In the genomic region with DNA sequence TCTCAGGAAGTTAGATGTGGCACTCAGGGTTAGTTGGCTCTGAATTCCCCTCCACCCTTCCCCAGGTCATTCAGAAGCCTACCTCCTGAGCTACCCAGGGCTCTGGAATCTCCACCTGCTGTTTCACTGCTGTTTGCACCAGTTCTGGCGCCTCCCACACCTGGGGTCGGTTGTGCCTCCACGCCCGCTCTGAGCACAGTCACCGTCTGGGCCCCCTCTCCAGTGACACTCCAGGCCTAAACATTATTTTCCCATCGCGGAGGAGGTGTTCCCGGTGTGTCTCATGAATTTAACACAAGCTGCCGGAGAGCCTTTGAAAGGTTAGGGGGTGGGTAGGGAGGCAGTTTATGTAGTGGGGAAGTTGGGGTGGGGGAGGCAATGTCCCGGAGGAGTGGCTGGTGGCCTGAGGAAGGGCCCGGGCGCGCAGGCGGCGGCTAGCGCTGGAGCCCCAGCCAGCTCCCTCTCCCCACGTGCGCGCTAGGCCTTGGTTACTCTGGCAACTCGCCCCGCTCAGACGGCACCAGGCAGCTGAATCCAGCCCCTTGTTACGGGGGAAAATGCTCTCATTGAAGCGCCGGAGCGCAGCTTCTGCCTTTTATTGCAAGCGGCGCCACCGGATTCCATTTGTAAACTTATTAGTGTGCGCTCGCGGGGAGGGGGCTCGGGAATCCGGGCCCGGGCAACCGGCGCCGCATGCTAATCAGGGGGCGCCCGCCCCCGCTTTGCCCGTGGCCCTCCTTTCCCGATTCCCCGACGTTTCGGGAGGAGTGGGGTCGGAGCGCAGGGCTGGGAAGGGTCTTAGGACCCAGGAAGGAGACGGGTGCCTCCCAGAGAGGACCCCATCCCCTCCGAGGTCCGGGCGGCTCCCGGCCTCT, we compare ENCODE assay signal across 9 cellular contexts. TPM values are rescaled to one million over a fixed set of nuclear protein-coding genes. Genes with fewer than 3 reads are reported as not detected.
A peak's percentile ranks its signal among the peaks of the same experiment; 100 is the strongest.
DNase-seq lines count a peak whose midpoint lies in the region; ATAC-seq and TF ChIP-seq lines count a peak whose summit lies in the region.
"Had no signal": no experiment of that assay in that cellular context is flagged by ENCODE, and none has a peak within 500 bp of the region (broad histone marks: within the 10 kb centered on the region; RNA-seq: fewer than 3 reads in every experiment).

No MANE protein-coding gene starts in this region.

- H3K27me3 Mint-ChIP-seq in CD14-positive monocyte (ENCODE audit: low read depth in 3 of 3), result peaks cover 35 to 63% (median 42%) of the 10 kb centered on the region in 3 donors

- DNase-seq in NCI-H146 (lab: John Stamatoyannopoulos, UW) (peak; percentile 46), NCI-H146 treated with DMSO at 0.1 percent for 48 hours (lab: John Stamatoyannopoulos, UW; ENCODE audit: unreplicated experiment) (no peak), lung microvascular endothelial cell (ENCODE audit: low read depth in 2 of 2) (peak; percentile 39 to 45), tibial artery (peak in 1 of 2 donors; percentile 69), CD14-positive monocyte (ENCODE audit: low spot score) (no peak), left colon (no peak), GM19240 (ENCODE audit: insufficient read length, low spot score) (no peak)

- no peaks in the 10 kb centered on the region for H3K36me3 Mint-ChIP-seq in CD14-positive monocyte

- H3K27ac ChIP-seq in cingulate gyrus (ENCODE audit: low read depth, low read length), result peak overlapping the region; percentile 81
- no peak overlapping the region for H3K27ac ChIP-seq in tibial artery

- H3K4me1 ChIP-seq in tibial artery, result peaks cover 0 to 19% (median 15%) of the 10 kb centered on the region in 4 donors

- peak overlapping the region in 1 of 2 donors; percentile 84 for H3K4me3 Mint-ChIP-seq in CD14-positive monocyte
- H3K4me3 Mint-ChIP-seq: activated T-cell treated with anti-CD3 and anti-CD28 coated beads, Interleukin-2, amount 50 U/mL, for 24 hours had no signal

- no peak overlapping the region for H3K27ac Mint-ChIP-seq in CD14-positive monocyte
- H3K27ac Mint-ChIP-seq: activated T-cell treated with anti-CD3 and anti-CD28 coated beads, Interleukin-2, amount 50 U/mL, for 24 hours had no signal

- peaks cover 0 to 3% (median 0%) of the 10 kb centered on the region in 7 donors for H3K9me3 Mint-ChIP-seq in CD14-positive monocyte
- H3K9me3 Mint-ChIP-seq: activated T-cell treated with anti-CD3 and anti-CD28 coated beads, Interleukin-2, amount 50 U/mL, for 24 hours had no signal

- H3K9me3 ChIP-seq in tibial artery, result no peaks in the 10 kb centered on the region

- H3K36me3 ChIP-seq in tibial artery, result no peaks in the 10 kb centered on the region

- no peak for TF ChIP-seq CTCF in tibial artery (IDR thresholded peaks at IDR 0.05)
- TF ChIP-seq CTCF in CD14-positive monocyte (IDR thresholded peaks at IDR 0.05), result no peak

- intact Hi-C loops in tibial artery (cut with DNase I; ENCODE audit: low total_unique reads) (no loop called here), CD14-positive monocyte (cut with micrococcal nuclease) (no loop called here), left colon (cut with DNase I, micrococcal nuclease) (no loop called here)

- H3K4me1 Mint-ChIP-seq in CD14-positive monocyte, result no peaks in the 10 kb centered on the region

- H3K4me3 ChIP-seq in tibial artery, result peak overlapping the region; percentile 36 to 55

- H3K27me3 ChIP-seq in tibial artery, result peaks cover 0 to 27% of the 10 kb centered on the region in 2 donors

- no peak for ATAC-seq in left colon

RNA-seq across cellular contexts. Expression of gene GRIK4, which starts 52.4 kb away (rescaled TPM):
- total RNA-seq in lung microvascular endothelial cell (under 0.01 TPM in 2 replicates), left colon (under 1 TPM; 0.15 to 0.20 TPM)
- not detected for polyA plus RNA-seq in CD14-positive monocyte

Comparison
In these comparisons a context has a peak if more than half of its experiments do, and no peak if none do; other contexts are left out.
1. DNase-seq: peak in NCI-H146 (single experiment) and lung microvascular endothelial cell (2 of 2); none in NCI-H146 treated with DMSO at 0.1 percent for 48 hours (single experiment), CD14-positive monocyte (single experiment), left colon (0 of 2) and GM19240 (single experiment).